In the genomic region with DNA sequence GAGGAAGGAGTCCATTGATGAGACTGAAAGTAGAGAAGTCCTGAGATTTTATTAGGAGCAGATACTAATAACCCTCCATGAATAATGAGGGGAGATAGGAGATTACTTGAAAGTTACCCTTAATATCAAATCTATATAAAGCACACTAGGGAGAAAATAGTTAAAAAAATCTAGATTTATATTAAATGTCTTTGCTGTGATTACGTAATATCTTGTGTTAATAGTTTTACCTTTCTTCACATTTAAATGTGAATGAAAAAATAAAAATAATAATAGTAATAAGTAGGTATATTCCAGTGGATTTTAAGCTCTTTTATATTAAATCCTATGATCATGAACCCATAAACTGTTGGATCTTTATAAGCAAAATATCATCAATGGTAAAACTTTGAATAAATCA, we compare ENCODE assay signal across 24 cellular contexts.
DNase-seq lines count a peak whose midpoint lies in the region; ATAC-seq, FAIRE-seq and TF ChIP-seq lines count a peak whose summit lies in the region.
"Had no signal": no experiment of that assay in that cellular context is flagged by ENCODE, and none has a peak within 500 bp of the region (broad histone marks: within the 10 kb centered on the region; RNA-seq: fewer than 3 reads in every experiment).

No MANE protein-coding gene starts in this region.

- no TSS peak for BruUV-seq in IMR-90 (replicated peaks; lab: Mats Ljungman, UMichigan)
- BruUV-seq in K562 (replicated peaks; lab: Mats Ljungman, UMichigan): no TSS peak

- no peak overlapping the region for H3K56ac ChIP-seq in IMR-90 (ENCODE audit: extremely low read depth, insufficient read depth, low read length)

- WGBS in IMR-90 (ENCODE audit: extremely low coverage in 2 of 2, insufficient read length in 1 of 2), 2 experiments: no CpG with 5 or more reads among the region's 1 CpG
- WGBS in K562 (ENCODE audit: insufficient coverage, low coverage, missing lambda C conversion rate): 59% methylated on average over 1 of the region's 1 CpG

- no peak overlapping the region for H2AK5ac ChIP-seq in IMR-90 (ENCODE audit: low read depth, low read length)

- H2BK20ac ChIP-seq in IMR-90 (ENCODE audit: low read depth, low read length): no peak overlapping the region

- H3K27me3 ChIP-seq in IMR-90 (ENCODE audit: control insufficient read depth, insufficient read depth, low read length): no peaks in the 10 kb centered on the region
- no peaks in the 10 kb centered on the region for H3K27me3 ChIP-seq in K562 (ENCODE audit: control insufficient read depth in 2 of 2, insufficient read depth in 2 of 2, low read length in 2 of 2)
- H3K27me3 ChIP-seq in neuron (ENCODE audit: insufficient read depth, low read length): no peaks in the 10 kb centered on the region
- H3K27me3 ChIP-seq: BE2C, BLaER1 had no signal

- H3K9ac ChIP-seq in IMR-90 (ENCODE audit: low read depth, low read length) (no peak overlapping the region), K562 (ENCODE audit: insufficient read depth in 1 of 2, low read depth in 2 of 2, low read length in 2 of 2) (no peak overlapping the region)
- H3K9ac ChIP-seq: BLaER1 had no signal

- ATAC-seq in IMR-90 (ENCODE audit: low read depth): no peak
- ATAC-seq in K562: no peak
- ATAC-seq in GM21576 (IDR thresholded peaks at IDR 0.05; ENCODE audit: unreplicated experiment): no peak
- ATAC-seq in GM21390 (IDR thresholded peaks at IDR 0.05; ENCODE audit: unreplicated experiment): no peak

- H2AK9ac ChIP-seq in IMR-90 (replicated peaks; ENCODE audit: low read depth, low read length, poor library complexity): no peak overlapping the region

- no peak overlapping the region for H3K14ac ChIP-seq in IMR-90 (replicated peaks; ENCODE audit: low read depth, low read length)

- no peaks in the 10 kb centered on the region for H3K79me2 ChIP-seq in K562 (ENCODE audit: control insufficient read depth, insufficient read depth, low read length)

- TF ChIP-seq POLR2A in IMR-90 (IDR thresholded peaks at IDR 0.05; ENCODE audit: low read depth, low read length): no peak
- no peak for TF ChIP-seq POLR2A in K562 (conservative IDR thresholded peaks at IDR 0.05)

- no peak overlapping the region for H3K23ac ChIP-seq in IMR-90 (ENCODE audit: low read depth, low read length)

- H3K9me1 ChIP-seq in IMR-90 (ENCODE audit: insufficient read depth, low read length) (no peaks in the 10 kb centered on the region), K562 (ENCODE audit: control insufficient read depth, insufficient read depth, low read length) (no peaks in the 10 kb centered on the region)

- TF ChIP-seq EP300 in K562 (IDR thresholded peaks at IDR 0.05; ENCODE audit: low read length): no peak

- H3K4ac ChIP-seq in IMR-90 (ENCODE audit: low read depth, low read length): no peak overlapping the region

- H3K4me3 ChIP-seq in IMR-90 (ENCODE audit: insufficient read depth, low read depth, low read length) (no peak overlapping the region), K562 (no peak overlapping the region), neuron (ENCODE audit: low read length) (no peak overlapping the region)
- H3K4me3 ChIP-seq: BLaER1 had no signal

- no peak overlapping the region for H4K5ac ChIP-seq in IMR-90 (ENCODE audit: low read depth, low read length)

- no peak for FAIRE-seq in K562 (lab: Jason Lieb, UNC)
- no peak for FAIRE-seq in frontal cortex (lab: Jason Lieb, UNC)
- FAIRE-seq: A204.1, G401.6, GM12891, GM19239 had no signal

- no peak overlapping the region for H4K91ac ChIP-seq in IMR-90 (ENCODE audit: insufficient read depth, low read depth, low read length)

- intact Hi-C loops in IMR-90 (cut with micrococcal nuclease): no loop called here
- intact Hi-C loops in K562 (cut with micrococcal nuclease): no loop called here

- dilution Hi-C loops in IMR-90 (cut with HindIII; ENCODE audit: low sequenced_read_pairs, unreplicated experiment): no loop called here

- H3K4me1 ChIP-seq in IMR-90 (ENCODE audit: control insufficient read depth, insufficient read depth, low read length) (no peaks in the 10 kb centered on the region), K562 (replicated peaks in 1 of 2; ENCODE audit: control insufficient read depth in 2 of 2, insufficient read depth in 2 of 2, low read length in 2 of 2) (no peaks in the 10 kb centered on the region), neuron (ENCODE audit: insufficient read depth, low read length) (no peaks in the 10 kb centered on the region)
- H3K4me1 ChIP-seq: BE2C had no signal

- H4K8ac ChIP-seq in IMR-90 (ENCODE audit: low read depth in 2 of 2, low read length in 2 of 2): no peak overlapping the region

- H2BK15ac ChIP-seq in IMR-90 (ENCODE audit: low read depth, low read length): no peak overlapping the region

- H4K20me1 ChIP-seq in IMR-90 (ENCODE audit: insufficient read depth, low read length) (no peaks in the 10 kb centered on the region), K562 (replicated peaks; ENCODE audit: control insufficient read depth, insufficient read depth, low read length) (no peaks in the 10 kb centered on the region)
- H4K20me1 ChIP-seq: BLaER1 had no signal

- TF ChIP-seq RAD21 in IMR-90 (IDR thresholded peaks at IDR 0.05; ENCODE audit: low read length) (no peak), K562 (CRISPR knock-in tag; conservative IDR thresholded peaks at IDR 0.05 in 1 of 2, IDR thresholded peaks at IDR 0.05 in 1 of 2) (no peak)

- TF ChIP-seq CTCF in IMR-90 (conservative IDR thresholded peaks at IDR 0.05; ENCODE audit: low read depth, low read length) (no peak), K562 (IDR thresholded peaks at IDR 0.05 in 2 of 3, conservative IDR thresholded peaks at IDR 0.05 in 1 of 3; ENCODE audit: insufficient read depth in 2 of 3, low read depth in 1 of 3, low read length in 3 of 3) (no peak)

- no peak overlapping the region for H2BK120ac ChIP-seq in IMR-90 (ENCODE audit: low read depth, low read length)

- in situ Hi-C loops in IMR-90 (cut with MboI; ENCODE audit: low sequenced_read_pairs): loop anchor here (25.0 kb wide), 1 partner anchor 180 kb away; no protein-coding TSS in a partner anchor
- in situ Hi-C loops in K562 (cut with MboI): no loop called here

- H3K36me3 ChIP-seq in IMR-90 (ENCODE audit: control insufficient read depth, insufficient read depth, low read length) (no peaks in the 10 kb centered on the region), K562 (ENCODE audit: control insufficient read depth, insufficient read depth, low read length) (no peaks in the 10 kb centered on the region), neuron (ENCODE audit: insufficient read depth, low read length) (no peaks in the 10 kb centered on the region)
- H3K36me3 ChIP-seq: BE2C, BLaER1 had no signal

- peaks cover 2% of the 10 kb centered on the region for H3K9me3 ChIP-seq in IMR-90 (ENCODE audit: control insufficient read depth, insufficient read depth, low read length)
- no peaks in the 10 kb centered on the region for H3K9me3 ChIP-seq in K562 (replicated peaks; ENCODE audit: control insufficient read depth, insufficient read depth, low read depth, low read length)
- H3K9me3 ChIP-seq in neuron (ENCODE audit: low read length): no peaks in the 10 kb centered on the region
- H3K9me3 ChIP-seq: BE2C, BLaER1 had no signal

- H2BK5ac ChIP-seq in IMR-90 (ENCODE audit: low read depth, low read length, poor library complexity, severe bottlenecking): no peak overlapping the region

- H3K4me2 ChIP-seq in IMR-90 (ENCODE audit: low read depth, low read length): no peak overlapping the region
- no peak overlapping the region for H3K4me2 ChIP-seq in K562 (ENCODE audit: insufficient read depth, low read length)
- H3K4me2 ChIP-seq: BLaER1 had no signal

- H2AFZ ChIP-seq in IMR-90 (replicated peaks; ENCODE audit: low read length, poor library complexity): no peak overlapping the region
- H2AFZ ChIP-seq in K562 (ENCODE audit: low read depth, low read length): no peak overlapping the region
- H2AFZ ChIP-seq in neuron (ENCODE audit: low read depth, low read length): peak overlapping the region; percentile 52

- no peak for DNase-seq in IMR-90
- no peak for DNase-seq in K562 (ENCODE audit: extremely low read depth in 1 of 4, low spot score in 3 of 4)
- no peak for DNase-seq in frontal cortex (ENCODE audit: low spot score in 2 of 2)
- DNase-seq: 8988T; ACHN; BE2C; C1 segment of cervical spinal cord; CD4-positive, alpha-beta memory T cell; CD4-positive, CD25-positive, alpha-beta regulatory T cell; CD8-positive, alpha-beta memory T cell; COR-L47; DMS 273 treated with DMSO at 0.1 percent for 48 hours; DMS153; DMS53; DMS79; GF-D8 had no signal

- H3K27ac ChIP-seq in IMR-90 (ENCODE audit: insufficient read depth, low read length) (no peak overlapping the region), K562 (ENCODE audit: extremely low read depth, low read depth, low read length) (no peak overlapping the region)
- H3K27ac ChIP-seq: BLaER1 had no signal

- no peaks in the 10 kb centered on the region for H3K79me1 ChIP-seq in IMR-90 (ENCODE audit: low read depth in 1 of 2, low read length in 2 of 2)

- H3K18ac ChIP-seq in IMR-90 (ENCODE audit: low read depth, low read length): no peak overlapping the region

- CTCF ChIA-PET in IMR-90 (lab: Yijun Ruan, JAX) (no interaction called here), K562 (lab: Yijun Ruan, JAX; ENCODE audit: low intra/inter-chr PET ratio) (no interaction called here)

- POLR2A ChIA-PET in IMR-90 (lab: Charles Lee; ENCODE audit: unreplicated experiment): no interaction called here
- POLR2A ChIA-PET in K562 (lab: Yijun Ruan, JAX): interaction anchor here (0.7 kb wide), 1 partner anchor 34 kb away, joined by 3 read pairs; no protein-coding TSS in a partner anchor

TF ChIP-seq in IMR-90, 13 proteins besides CTCF, POLR2A, EP300 and RAD21:
- TF ChIP-seq CEBPB (IDR thresholded peaks at IDR 0.05; ENCODE audit: low read depth, low read length) (peak; percentile 40; the same call in 1 of the 2 replicates), MXI1 (IDR thresholded peaks at IDR 0.05; ENCODE audit: borderline replicate concordance, low read depth, low read length) (no peak), CHD1 (IDR thresholded peaks at IDR 0.05; ENCODE audit: low read depth, low read length) (no peak), RFX5 (IDR thresholded peaks at IDR 0.05; ENCODE audit: low read depth, low read length) (no peak)

TF ChIP-seq in K562, 482 proteins besides CTCF, POLR2A, EP300 and RAD21 (continues in another document):
- TF ChIP-seq CEBPB (tag; IDR thresholded peaks at IDR 0.05) (peak; percentile 78), CEBPG (CRISPR knock-in tag; IDR thresholded peaks at IDR 0.05) (no peak), CEBPG (tag; conservative IDR thresholded peaks at IDR 0.05 in 1 of 2, IDR thresholded peaks at IDR 0.05 in 1 of 2) (peak in 1 of 2 experiments; percentile 93; a peak in 3 of 4 replicates)
